8 cellular contexts compared by ENCODE assay signal in genomic region chr1:23530750-23531651, GRCh38. TPM values are rescaled to one million over a fixed set of nuclear protein-coding genes. Genes with fewer than 3 reads are reported as not detected.
DNase-seq lines count a peak whose midpoint lies in the region; ATAC-seq and TF ChIP-seq lines count a peak whose summit lies in the region.

E2F2 (minus strand) TSS chr1:23531233; CDS start chr1:23530793, 440 bp downstream.

- TF ChIP-seq CTCF in heart right ventricle (IDR thresholded peaks at IDR 0.05) (peak in 2 of 9 donors; percentile 7 to 10), progenitor cell of endocrine pancreas (IDR thresholded peaks at IDR 0.05; ENCODE audit: unreplicated experiment) (peak; percentile 36)

- H3K9me3 Mint-ChIP-seq in T-cell: no peaks in the 10 kb centered on the region
- no peaks in the 10 kb centered on the region for H3K9me3 Mint-ChIP-seq in activated naive CD8-positive, alpha-beta T cell treated with anti-CD3 and anti-CD28 coated beads, Interleukin-2, amount 50 U/mL, for 24 hours
- no peaks in the 10 kb centered on the region for H3K9me3 Mint-ChIP-seq in progenitor cell of endocrine pancreas (ENCODE audit: low read depth)

- DNase-seq in DMS53 treated with DMSO at 0.1 percent for 48 hours (lab: John Stamatoyannopoulos, UW; ENCODE audit: unreplicated experiment): peak; percentile 84
- DNase-seq in GOT3 (lab: John Stamatoyannopoulos, UW): peak; percentile 38
- peak; percentile 89 to 95 (median 91) for DNase-seq in NCI-H1417 (lab: John Stamatoyannopoulos, UW)
- DNase-seq in T-cell: peak; percentile 64 to 86 (median 77)
- DNase-seq in activated naive CD8-positive, alpha-beta T cell treated with anti-CD3 and anti-CD28 coated beads, Interleukin-2, amount 50 U/mL, for 24 hours: peak; percentile 82
- peak; percentile 76 to 83 for DNase-seq in heart right ventricle
- peak; percentile 56 for DNase-seq in progenitor cell of endocrine pancreas (ENCODE audit: low spot score, unreplicated experiment)
- DNase-seq in ureter (ENCODE audit: low spot score): peak; percentile 85

- H3K36me3 Mint-ChIP-seq in T-cell (no peaks in the 10 kb centered on the region), progenitor cell of endocrine pancreas (ENCODE audit: insufficient read depth) (no peaks in the 10 kb centered on the region)
- peaks cover 8% of the 10 kb centered on the region for H3K36me3 Mint-ChIP-seq in activated naive CD8-positive, alpha-beta T cell treated with anti-CD3 and anti-CD28 coated beads, Interleukin-2, amount 50 U/mL, for 24 hours (ENCODE audit: low read depth)

- H3K27me3 Mint-ChIP-seq in T-cell: no peaks in the 10 kb centered on the region
- H3K27me3 Mint-ChIP-seq in activated naive CD8-positive, alpha-beta T cell treated with anti-CD3 and anti-CD28 coated beads, Interleukin-2, amount 50 U/mL, for 24 hours: no peaks in the 10 kb centered on the region
- H3K27me3 Mint-ChIP-seq in progenitor cell of endocrine pancreas: peaks cover 11% of the 10 kb centered on the region

- H3K4me1 Mint-ChIP-seq in T-cell (peaks cover 68 to 88% (median 70%) of the 10 kb centered on the region in 3 donors), progenitor cell of endocrine pancreas (ENCODE audit: low read depth) (peaks cover 10% of the 10 kb centered on the region)
- peaks cover 64% of the 10 kb centered on the region for H3K4me1 Mint-ChIP-seq in activated naive CD8-positive, alpha-beta T cell treated with anti-CD3 and anti-CD28 coated beads, Interleukin-2, amount 50 U/mL, for 24 hours

- peaks cover 14 to 81% (median 28%) of the 10 kb centered on the region in 9 donors for H3K4me1 ChIP-seq in heart right ventricle

- H3K36me3 ChIP-seq in heart right ventricle: no peaks in the 10 kb centered on the region

- H3K4me3 ChIP-seq in heart right ventricle: peak within 1 kb of the TSS; percentile 38 to 76 (median 56)

- peak within 1 kb of the TSS in 4 of 10 donors; percentile 3 to 85 (median 20) for H3K27ac ChIP-seq in heart right ventricle

- no peaks in the 10 kb centered on the region for H3K9me3 ChIP-seq in heart right ventricle

- H3K27ac Mint-ChIP-seq in T-cell (peak within 1 kb of the TSS; percentile 95 to 99), progenitor cell of endocrine pancreas (peak within 1 kb of the TSS; percentile 77)
- H3K27ac Mint-ChIP-seq in activated naive CD8-positive, alpha-beta T cell treated with anti-CD3 and anti-CD28 coated beads, Interleukin-2, amount 50 U/mL, for 24 hours: peak within 1 kb of the TSS; percentile 94

- WGBS in heart right ventricle, 2 donors: 0% methylated on average over 83 to 88 of the region's 88 CpGs

- H3K4me3 Mint-ChIP-seq in T-cell (peak within 1 kb of the TSS; percentile 84 to 90 (median 85)), progenitor cell of endocrine pancreas (ENCODE audit: low read depth) (peak within 1 kb of the TSS; percentile 86)
- H3K4me3 Mint-ChIP-seq in activated naive CD8-positive, alpha-beta T cell treated with anti-CD3 and anti-CD28 coated beads, Interleukin-2, amount 50 U/mL, for 24 hours: peak within 1 kb of the TSS; percentile 88

- CTCF ChIA-PET in T-cell (lab: Charles Lee): interaction anchor here (0.5 to 6.6 kb wide), 11 partner anchors 9 to 365 kb away, joined by 3 to 52 read pairs (median 5); partner anchors contain the start of gene ASAP3 (in 2 of the 2)

- peaks cover 0 to 16% (median 6%) of the 10 kb centered on the region in 7 donors for H3K27me3 ChIP-seq in heart right ventricle

- ATAC-seq in T-cell (replicated peaks in 1 of 4) (peak; percentile 72 to 82 (median 74)), heart right ventricle (peak; percentile 81 to 91 (median 89))
- ATAC-seq in activated naive CD8-positive, alpha-beta T cell treated with anti-CD3 and anti-CD28 coated beads, Interleukin-2, amount 50 U/mL, for 24 hours: peak; percentile 75

- intact Hi-C loops in heart right ventricle (cut with DNase I): no loop called here

- POLR2A ChIA-PET in T-cell (lab: Charles Lee): interaction anchor here (0.7 to 1.5 kb wide), 2 partner anchors 62 to 106 kb away, joined by 3 to 6 read pairs; no protein-coding TSS in a partner anchor

RNA-seq across cellular contexts. Expression of gene E2F2, which starts in this region (rescaled TPM):
- total RNA-seq in T-cell (1 to 10 TPM; 1.7 to 3.1 (median 2.5) TPM), heart right ventricle (1 to 10 TPM in 1 of 10 donors, under 1 TPM in 8, not detected in 1; 0.04 to 2.3 (median 0.17) TPM), progenitor cell of endocrine pancreas (7.8 and 9.7 TPM in 2 replicates), ureter (0.52 TPM)
- polyA plus RNA-seq in heart right ventricle: under 1 TPM in 1 of 2 donors, not detected in 1; 0.06 TPM

Comparison
In these comparisons a context has a peak if more than half of its experiments do, and no peak if none do; other contexts are left out.
1. Peak in DNase-seq in ureter; RNA of the gene not detected or under 1 TPM.
2. DNase-seq: peak in every context shown above with its lines; median percentile 91 in NCI-H1417; 85 in ureter; 84 in DMS53 treated with DMSO at 0.1 percent for 48 hours; 82 in activated naive CD8-positive, alpha-beta T cell treated with anti-CD3 and anti-CD28 coated beads, Interleukin-2, amount 50 U/mL, for 24 hours; 80 in heart right ventricle; 77 in T-cell; 56 in progenitor cell of endocrine pancreas; 38 in GOT3.